ENCODE assay signal across 22 cellular contexts in the genomic region with DNA sequence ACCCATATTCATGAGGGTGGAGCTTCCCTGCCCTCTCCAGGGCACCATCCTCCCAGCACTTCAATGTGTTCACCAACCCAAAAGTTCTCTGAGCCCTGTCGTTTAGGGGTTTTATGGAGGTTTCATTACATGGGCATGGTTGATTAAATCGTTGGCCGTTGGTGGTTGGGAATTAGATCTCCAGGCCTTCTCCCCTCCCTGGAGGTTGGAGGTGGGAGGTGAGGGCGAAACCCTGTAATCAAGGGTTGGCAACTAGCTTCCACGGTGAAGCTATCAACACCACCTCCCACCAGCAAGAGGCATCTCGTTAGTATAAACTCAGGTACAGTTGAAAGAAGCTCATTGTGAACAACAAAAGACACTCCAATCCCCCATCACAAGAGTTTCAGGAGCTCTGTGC.
"Had no signal": no experiment of that assay in that cellular context is flagged by ENCODE, and none has a peak within 500 bp of the region (broad histone marks: within the 10 kb centered on the region; RNA-seq: fewer than 3 reads in every experiment).

No MANE protein-coding gene starts in this region.

- H3K27me3 ChIP-seq: esophagus muscularis mucosa, gastrocnemius medialis, heart right ventricle, left lung, right lobe of liver, transverse colon had no signal

- H3K27me3 Mint-ChIP-seq: memory B cell; stimulated activated naive CD8-positive, alpha-beta T cell treated with anti-CD3 and anti-CD28 coated beads, Interleukin-15, Interleukin-2, amounts not matched to agents 100 ng/mL and 50 ng/mL, for 24 hours had no signal

- H3K9me3 Mint-ChIP-seq: natural killer cell treated with Interleukin-12 subunit alpha and Interleukin-12 subunit beta and Interleukin-15 and Interleukin-18, amount 100 ng/mL, for 72 hours; stimulated activated effector memory CD8-positive, alpha-beta T cell treated with anti-CD3 and anti-CD28 coated beads, Interleukin-12 subunit alpha, Interleukin-12 subunit beta, amount 100 ng/mL, for 72 hours; stimulated activated naive CD8-positive, alpha-beta T cell treated with anti-CD3 and anti-CD28 coated beads, Interleukin-15, Interleukin-2, amounts not matched to agents 100 ng/mL and 50 ng/mL, for 24 hours had no signal

- H3K27ac ChIP-seq: epithelial cell of prostate, esophagus muscularis mucosa, gastrocnemius medialis, heart right ventricle, left lung, lower lobe of right lung, psoas muscle, right lobe of liver, thoracic aorta, transverse colon had no signal

- H3K4me3 ChIP-seq: esophagus muscularis mucosa, gastrocnemius medialis, heart right ventricle, left lung, lower lobe of right lung, psoas muscle, right lobe of liver, thoracic aorta, transverse colon had no signal

- ATAC-seq: gastrocnemius medialis; heart right ventricle; left lung; lower lobe of right lung; natural killer cell treated with Interleukin-12 subunit alpha and Interleukin-12 subunit beta and Interleukin-15 and Interleukin-18, amount 100 ng/mL, for 72 hours; psoas muscle; stimulated activated effector memory CD8-positive, alpha-beta T cell treated with anti-CD3 and anti-CD28 coated beads, Interleukin-12 subunit alpha, Interleukin-12 subunit beta, amount 100 ng/mL, for 72 hours had no signal

- H3K4me3 Mint-ChIP-seq: memory B cell; natural killer cell treated with Interleukin-12 subunit alpha and Interleukin-12 subunit beta and Interleukin-15 and Interleukin-18, amount 100 ng/mL, for 72 hours; stimulated activated effector memory CD8-positive, alpha-beta T cell treated with anti-CD3 and anti-CD28 coated beads, Interleukin-12 subunit alpha, Interleukin-12 subunit beta, amount 100 ng/mL, for 72 hours; stimulated activated naive CD8-positive, alpha-beta T cell treated with anti-CD3 and anti-CD28 coated beads, Interleukin-15, Interleukin-2, amounts not matched to agents 100 ng/mL and 50 ng/mL, for 24 hours had no signal

- DNase-seq: cortex of kidney; effector memory CD4-positive, alpha-beta T cell; gastrocnemius medialis; heart right ventricle; islet precursor cell; left lung; lower lobe of right lung; midbrain; psoas muscle; retina; right lobe of liver; stimulated activated CD4-positive, alpha-beta T cell treated with anti-CD3 and anti-CD28 coated beads, Interleukin-4, amount 100 ng/mL, for 1 hour; stimulated activated CD8-positive, alpha-beta memory T cell treated with anti-CD3 and anti-CD28 coated beads, Interleukin-4, amount 100 ng/mL, for 48 hours; transverse colon had no signal

- H3K27ac Mint-ChIP-seq: memory B cell; natural killer cell treated with Interleukin-12 subunit alpha and Interleukin-12 subunit beta and Interleukin-15 and Interleukin-18, amount 100 ng/mL, for 72 hours; stimulated activated effector memory CD8-positive, alpha-beta T cell treated with anti-CD3 and anti-CD28 coated beads, Interleukin-12 subunit alpha, Interleukin-12 subunit beta, amount 100 ng/mL, for 72 hours; stimulated activated naive CD8-positive, alpha-beta T cell treated with anti-CD3 and anti-CD28 coated beads, Interleukin-15, Interleukin-2, amounts not matched to agents 100 ng/mL and 50 ng/mL, for 24 hours had no signal

- H3K4me1 ChIP-seq: left lung, lower lobe of right lung, right lobe of liver, transverse colon had no signal

- H3K36me3 Mint-ChIP-seq: natural killer cell treated with Interleukin-12 subunit alpha and Interleukin-12 subunit beta and Interleukin-15 and Interleukin-18, amount 100 ng/mL, for 72 hours had no signal

- H3K9me3 ChIP-seq: esophagus muscularis mucosa, gastrocnemius medialis, heart right ventricle, left lung, lower lobe of right lung, psoas muscle, right lobe of liver, thoracic aorta, transverse colon had no signal

- H3K36me3 ChIP-seq: esophagus muscularis mucosa, gastrocnemius medialis, heart right ventricle, left lung, lower lobe of right lung, right lobe of liver, thoracic aorta, transverse colon had no signal

- FAIRE-seq: endometrium had no signal
